In the genomic region with DNA sequence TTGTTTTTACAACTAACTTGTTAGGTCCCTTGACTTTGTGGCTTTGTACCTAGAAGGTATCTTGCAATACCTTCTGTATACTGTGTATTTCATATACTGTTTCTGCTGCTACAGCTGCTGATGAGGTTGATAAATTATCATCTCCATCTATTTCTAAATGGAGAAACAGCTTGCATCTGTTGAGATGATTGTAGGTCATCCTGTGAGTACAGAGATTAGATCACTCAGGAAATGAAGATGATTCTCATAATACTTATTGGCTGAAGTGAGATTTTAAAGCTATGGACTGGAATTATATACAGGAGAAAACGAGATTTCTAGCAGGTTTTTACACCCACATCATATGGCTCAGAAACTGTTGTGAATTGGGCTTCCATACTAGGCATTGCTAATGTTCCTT, we compare ENCODE assay signal across 18 cellular contexts.
DNase-seq lines count a peak whose midpoint lies in the region; ATAC-seq and TF ChIP-seq lines count a peak whose summit lies in the region.
"Had no signal": no experiment of that assay in that cellular context is flagged by ENCODE, and none has a peak within 500 bp of the region (broad histone marks: within the 10 kb centered on the region; RNA-seq: fewer than 3 reads in every experiment).

No MANE protein-coding gene starts in this region.

- H3K4me3 ChIP-seq in GM23248 (no peak overlapping the region), esophagus squamous epithelium (no peak overlapping the region)
- H3K4me3 ChIP-seq: upper lobe of right lung had no signal

- intact Hi-C loops in esophagus squamous epithelium (cut with DNase I) = no loop called here

- peak; percentile 49 for ATAC-seq in GM18502 (IDR thresholded peaks at IDR 0.05; ENCODE audit: poor library complexity, unreplicated experiment)
- peak; percentile 36 for ATAC-seq in HG02884 (IDR thresholded peaks at IDR 0.05; ENCODE audit: unreplicated experiment)
- ATAC-seq: activated CD4-positive, alpha-beta T cell treated with anti-CD3 and anti-CD28 coated beads for 36 hours; left colon; upper lobe of right lung had no signal

- H3K36me3 ChIP-seq in GM23248 (ENCODE audit: low read depth) (no peaks in the 10 kb centered on the region), esophagus squamous epithelium (no peaks in the 10 kb centered on the region)
- H3K36me3 ChIP-seq: upper lobe of right lung had no signal

- H3K27me3 ChIP-seq in GM23248 (replicated peaks; ENCODE audit: insufficient read depth) = peaks cover 10% of the 10 kb centered on the region; the same call in 1 of the 2 replicates
- no peaks in the 10 kb centered on the region for H3K27me3 ChIP-seq in esophagus squamous epithelium
- H3K27me3 ChIP-seq: upper lobe of right lung had no signal

- DNase-seq in GM20000 (ENCODE audit: low spot score) = peak; percentile 6
- peak; percentile 39 for DNase-seq in NCI-H524 treated with DMSO at 0.1 percent for 48 hours (lab: John Stamatoyannopoulos, UW)
- no peak for DNase-seq in GM23248
- DNase-seq in esophagus squamous epithelium (lab: John Stamatoyannopoulos, UW) = no peak
- DNase-seq in stimulated activated CD4-positive, alpha-beta T cell treated with anti-CD3 and anti-CD28 coated beads, Interleukin-2, amount 100 ng/mL, for 24 hours = no peak
- no peak for DNase-seq in D341Med (ENCODE audit: low spot score)
- DNase-seq: activated CD4-positive, alpha-beta T cell treated with anti-CD3 and anti-CD28 coated beads for 36 hours; activated naive CD4-positive, alpha-beta T cell treated with anti-CD3 and anti-CD28 coated beads, Interleukin-2, amount 50 U/mL, for 16 hours; Calu3; dermis blood vessel endothelial cell; GF-D8; H9; left colon; NK-92 treated with Interleukin-12 subunit alpha and Interleukin-12 subunit beta, amount 100 ng/mL, for 24 hours; stimulated activated naive CD4-positive, alpha-beta T cell; upper lobe of right lung had no signal

- H3K79me2 ChIP-seq in GM23248 (ENCODE audit: insufficient read depth) = no peaks in the 10 kb centered on the region

- no peak overlapping the region for H3K4me2 ChIP-seq in GM23248 (ENCODE audit: unreplicated experiment)

- in situ Hi-C loops in GM23248 (cut with MboI) = loop anchor here (25.0 kb wide), 2 partner anchors 616 to 1291 kb away; no protein-coding TSS in a partner anchor

- no peak for TF ChIP-seq POLR2A in esophagus squamous epithelium (IDR thresholded peaks at IDR 0.05)

- H3K9me2 ChIP-seq in GM23248 (ENCODE audit: insufficient read depth) = no peaks in the 10 kb centered on the region

- no peak for TF ChIP-seq CTCF in GM20000 (IDR thresholded peaks at IDR 0.05; ENCODE audit: extremely low read depth, missing control alignments)
- TF ChIP-seq CTCF in esophagus squamous epithelium (IDR thresholded peaks at IDR 0.05) = no peak

- H3F3A ChIP-seq in GM23248 (ENCODE audit: insufficient read depth) = no peaks in the 10 kb centered on the region

- no peaks in the 10 kb centered on the region for H3K9me3 ChIP-seq in GM23248 (ENCODE audit: low read depth)
- H3K9me3 ChIP-seq in esophagus squamous epithelium = no peaks in the 10 kb centered on the region
- H3K9me3 ChIP-seq: upper lobe of right lung had no signal

- no peaks in the 10 kb centered on the region for H4K20me1 ChIP-seq in GM23248 (ENCODE audit: insufficient read depth)

- no peak overlapping the region for H2AFZ ChIP-seq in GM23248

- H3K4me1 ChIP-seq in GM23248 (ENCODE audit: insufficient read depth) = no peaks in the 10 kb centered on the region; the same call in 1 of the 2 replicates
- H3K4me1 ChIP-seq in esophagus squamous epithelium = no peaks in the 10 kb centered on the region
- H3K4me1 ChIP-seq: upper lobe of right lung had no signal

- WGBS in GM23248 (ENCODE audit: low coverage in 1 of 2, low lambda C conversion rate in 2 of 2, missing lambda C conversion rate in 2 of 2), 2 experiments = 5 to 8% methylated on average over 1 of the region's 1 CpG
- WGBS in esophagus squamous epithelium, 2 donors = 0 to 40% methylated on average over 1 of the region's 1 CpG

- H3K27ac ChIP-seq in GM23248 = no peak overlapping the region
- no peak overlapping the region for H3K27ac ChIP-seq in esophagus squamous epithelium
- H3K27ac ChIP-seq: upper lobe of right lung had no signal

- no peak overlapping the region for H3K9ac ChIP-seq in GM23248

Comparison
In these comparisons a context has a peak if more than half of its experiments do, and no peak if none do; other contexts are left out.
1. DNase-seq: peak in GM20000 (single experiment) and NCI-H524 treated with DMSO at 0.1 percent for 48 hours (single experiment); none in GM23248 (single experiment), esophagus squamous epithelium (single experiment), stimulated activated CD4-positive, alpha-beta T cell treated with anti-CD3 and anti-CD28 coated beads, Interleukin-2, amount 100 ng/mL, for 24 hours (0 of 2) and D341Med (single experiment).